Comparison of ENCODE assay signal across 8 cellular contexts in the genomic region with DNA sequence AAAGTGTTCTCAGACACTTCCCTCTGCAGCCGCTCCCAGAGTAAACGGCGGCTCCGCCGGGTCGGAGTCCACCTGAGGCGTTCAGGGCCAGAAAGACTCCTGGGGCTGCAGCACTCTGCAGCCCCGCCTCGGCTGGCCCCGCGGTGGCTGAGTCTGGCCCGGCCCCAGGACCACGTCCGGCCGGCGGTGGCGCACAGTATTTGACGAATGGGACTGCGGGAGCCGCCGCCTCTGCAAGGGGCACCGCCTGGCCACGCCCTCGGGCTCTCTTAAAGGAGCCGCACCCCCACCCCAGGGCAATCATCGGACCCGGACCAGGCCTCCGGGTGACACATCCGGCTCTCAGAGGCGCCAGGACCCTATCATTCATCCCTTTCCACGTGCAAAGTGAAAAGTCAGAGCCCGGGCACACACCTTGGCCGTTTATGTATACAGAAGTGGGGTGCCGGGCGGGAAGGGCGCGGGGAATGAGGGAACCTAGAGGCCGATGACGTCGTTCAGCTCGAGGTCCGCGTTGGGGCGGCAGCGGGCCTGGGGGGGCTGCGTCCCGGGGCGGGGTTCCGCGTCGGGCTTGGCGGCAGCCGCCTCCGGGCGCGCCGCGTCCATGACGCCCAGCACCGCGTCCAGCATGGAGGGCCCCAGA. TPM values are rescaled to one million over a fixed set of nuclear protein-coding genes. Genes with fewer than 3 reads are reported as not detected.
DNase-seq lines count a peak whose midpoint lies in the region; ATAC-seq, FAIRE-seq and TF ChIP-seq lines count a peak whose summit lies in the region.

No MANE protein-coding gene starts in this region.

- ATAC-seq in GM21786 (IDR thresholded peaks at IDR 0.05; ENCODE audit: unreplicated experiment) (peak; percentile 37), pancreas (peak; percentile 64 to 76 (median 66))
- peak; percentile 47 for ATAC-seq in activated naive CD8-positive, alpha-beta T cell treated with anti-CD3 and anti-CD28 coated beads, Interleukin-2, amount 10 ng/mL, durations not matched to agents 7 days and 5 days (ENCODE audit: low read depth)

- H3K27me3 Mint-ChIP-seq in activated naive CD8-positive, alpha-beta T cell treated with anti-CD3 and anti-CD28 coated beads, Interleukin-2, amount 10 ng/mL, durations not matched to agents 7 days and 5 days, result peaks cover 28% of the 10 kb centered on the region

- TF ChIP-seq EP300 in SK-N-SH (IDR thresholded peaks at IDR 0.05; ENCODE audit: borderline replicate concordance in 1 of 2, low read depth in 1 of 2, low read length in 1 of 2), result no peak
- TF ChIP-seq EP300 in transverse colon (IDR thresholded peaks at IDR 0.05; ENCODE audit: low read depth), result no peak

- H3K4me3 Mint-ChIP-seq in activated naive CD8-positive, alpha-beta T cell treated with anti-CD3 and anti-CD28 coated beads, Interleukin-2, amount 10 ng/mL, durations not matched to agents 7 days and 5 days, result peak overlapping the region; percentile 93

- H4K20me1 ChIP-seq in SK-N-SH (ENCODE audit: insufficient read depth), result peaks cover 10% of the 10 kb centered on the region

- no peaks in the 10 kb centered on the region for H3K9me3 Mint-ChIP-seq in activated naive CD8-positive, alpha-beta T cell treated with anti-CD3 and anti-CD28 coated beads, Interleukin-2, amount 10 ng/mL, durations not matched to agents 7 days and 5 days

- CTCF ChIA-PET in SK-N-SH (lab: Yijun Ruan, JAX), result interaction anchor here (0.6 to 1.7 kb wide), 3 partner anchors 13 to 33 kb away, joined by 3 to 5 read pairs (median 3); no protein-coding TSS in a partner anchor

- peaks cover 0 to 20% of the 10 kb centered on the region in 2 experiments for H3K36me3 ChIP-seq in SK-N-SH (replicated peaks in 1 of 2; ENCODE audit: control insufficient read depth in 1 of 2, insufficient read depth in 2 of 2, low read length in 1 of 2)
- peaks cover 7% of the 10 kb centered on the region for H3K36me3 ChIP-seq in cardiac muscle cell
- peaks cover 0 to 25% (median 13%) of the 10 kb centered on the region in 3 donors for H3K36me3 ChIP-seq in pancreas
- peaks cover 0 to 14% (median 3%) of the 10 kb centered on the region in 4 donors for H3K36me3 ChIP-seq in transverse colon

- peaks cover 7% of the 10 kb centered on the region for H3K36me3 Mint-ChIP-seq in activated naive CD8-positive, alpha-beta T cell treated with anti-CD3 and anti-CD28 coated beads, Interleukin-2, amount 10 ng/mL, durations not matched to agents 7 days and 5 days

- H3K9me3 ChIP-seq in SK-N-SH, result no peaks in the 10 kb centered on the region
- H3K9me3 ChIP-seq in cardiac muscle cell (ENCODE audit: low read depth), result no peaks in the 10 kb centered on the region
- H3K9me3 ChIP-seq in pancreas, result no peaks in the 10 kb centered on the region
- no peaks in the 10 kb centered on the region for H3K9me3 ChIP-seq in transverse colon

- H3K27me3 ChIP-seq in SK-N-SH (ENCODE audit: insufficient read depth), result no peaks in the 10 kb centered on the region
- peaks cover under 1% of the 10 kb centered on the region for H3K27me3 ChIP-seq in cardiac muscle cell
- H3K27me3 ChIP-seq in pancreas, result no peaks in the 10 kb centered on the region
- H3K27me3 ChIP-seq in transverse colon, result no peaks in the 10 kb centered on the region

- POLR2A ChIA-PET in SK-N-SH (lab: Yijun Ruan, JAX), result no interaction called here
- POLR2A ChIA-PET in activated naive CD8-positive, alpha-beta T cell treated with anti-CD3 and anti-CD28 coated beads, Interleukin-2, amount 10 ng/mL, durations not matched to agents 7 days and 5 days (lab: Charles Lee), result interaction anchor here (0.6 kb wide), 1 partner anchor 16 kb away, joined by 4 read pairs; a partner anchor contains a TSS

- H3K4me2 ChIP-seq in SK-N-SH, result peak overlapping the region; percentile 92

- H3K4me3 ChIP-seq in SK-N-SH (ENCODE audit: low read depth in 2 of 2, low read length in 1 of 2) (peak overlapping the region; percentile 63 to 77), cardiac muscle cell (peak overlapping the region; percentile 62), pancreas (peak overlapping the region; percentile 26 to 61 (median 56)), transverse colon (peak overlapping the region; percentile 26 to 72 (median 64))

- peak overlapping the region; percentile 89 for H3K27ac Mint-ChIP-seq in activated naive CD8-positive, alpha-beta T cell treated with anti-CD3 and anti-CD28 coated beads, Interleukin-2, amount 10 ng/mL, durations not matched to agents 7 days and 5 days

- peak; percentile 69 for TF ChIP-seq POLR2A in transverse colon (IDR thresholded peaks at IDR 0.05)

- H3K27ac ChIP-seq in SK-N-SH (ENCODE audit: low read depth in 2 of 2, low read length in 1 of 2), result peak overlapping the region; percentile 65 to 67
- peak overlapping the region; percentile 89 for H3K27ac ChIP-seq in cardiac muscle cell
- H3K27ac ChIP-seq in pancreas, result peak overlapping the region; percentile 97 to 99 (median 99)
- peak overlapping the region; percentile 96 to 99 (median 98) for H3K27ac ChIP-seq in transverse colon

- intact Hi-C loops in pancreas (cut with DNase I), result no loop called here
- intact Hi-C loops in transverse colon (cut with DNase I; ENCODE audit: low total_unique reads), result no loop called here

- H3K4me1 Mint-ChIP-seq in activated naive CD8-positive, alpha-beta T cell treated with anti-CD3 and anti-CD28 coated beads, Interleukin-2, amount 10 ng/mL, durations not matched to agents 7 days and 5 days, result peaks cover 12% of the 10 kb centered on the region

- DNase-seq in GDM1 (lab: John Stamatoyannopoulos, UW) (peak; percentile 62), KG1 (lab: John Stamatoyannopoulos, UW) (peak; percentile 82), SK-N-SH (peak; percentile 92), cardiac muscle cell (ENCODE audit: low read depth in 1 of 2, low spot score in 1 of 2) (peak; percentile 92 to 95), pancreas (peak; percentile 92 to 97 (median 95)), transverse colon (peak; percentile 95)
- DNase-seq in activated naive CD8-positive, alpha-beta T cell treated with anti-CD3 and anti-CD28 coated beads, Interleukin-2, amount 10 ng/mL, durations not matched to agents 7 days and 5 days, result peak; percentile 89

- TF ChIP-seq RAD21 in SK-N-SH (IDR thresholded peaks at IDR 0.05; ENCODE audit: low read length), result no peak

- peaks cover 24% of the 10 kb centered on the region for H3F3A ChIP-seq in SK-N-SH (replicated peaks; ENCODE audit: insufficient read depth)

- TF ChIP-seq CTCF in SK-N-SH (IDR thresholded peaks at IDR 0.05) (no peak), cardiac muscle cell (IDR thresholded peaks at IDR 0.05; ENCODE audit: low read depth, low read length) (no peak), pancreas (IDR thresholded peaks at IDR 0.05) (no peak), transverse colon (IDR thresholded peaks at IDR 0.05) (peak in 3 of 5 experiments; percentile 4 to 40 (median 36))

- WGBS in SK-N-SH (ENCODE audit: low lambda C conversion rate), result 3% methylated on average over 14 of the region's 61 CpGs
- WGBS in pancreas, 2 donors, result 5% methylated on average over 54 to 61 of the region's 61 CpGs
- WGBS in transverse colon (ENCODE audit: low coverage in 1 of 2), 2 donors, result 14% methylated on average over 45 of the region's 61 CpGs; no CpG with 5 or more reads in 1 of the 2 donors

- H3K9me2 ChIP-seq in SK-N-SH, result no peaks in the 10 kb centered on the region

- in situ Hi-C loops in transverse colon (cut with MboI; ENCODE audit: low pct_ligation_motif_present in 1 of 4, low pct_unique_long_range_greater_than_20kb in 1 of 4, low sequenced_read_pairs in 3 of 4), result no loop called here

- no peak for FAIRE-seq in pancreas (lab: Jason Lieb, UNC)

- H3K9ac ChIP-seq in SK-N-SH, result peak overlapping the region; percentile 67

- H2AFZ ChIP-seq in SK-N-SH (ENCODE audit: low read depth), result peak overlapping the region; percentile 86

- H3K4me1 ChIP-seq in SK-N-SH (ENCODE audit: control insufficient read depth in 1 of 2, insufficient read depth in 2 of 2, low read depth in 1 of 2, low read length in 1 of 2) (peaks cover 0 to 17% of the 10 kb centered on the region in 2 experiments; a peak in 1 of 4 replicates), cardiac muscle cell (ENCODE audit: low read depth) (no peaks in the 10 kb centered on the region), pancreas (peaks cover 27 to 55% (median 37%) of the 10 kb centered on the region in 3 donors), transverse colon (peaks cover 11 to 80% (median 53%) of the 10 kb centered on the region in 4 donors)

- no peaks in the 10 kb centered on the region for H3K79me2 ChIP-seq in SK-N-SH (ENCODE audit: insufficient read depth)

RNA-seq across cellular contexts. Expression of a gene that starts 1.2 kb away (rescaled TPM):
- polyA plus RNA-seq in SK-N-SH (2012; rRNA removed) (0.20 and 0.21 TPM in 2 replicates), cardiac muscle cell (0.77 TPM in 1 of 2 replicates, not detected in the other), pancreas (10 to 100 TPM in 1 of 2 donors, 1 to 10 TPM in 1; 4.2 to 12.1 TPM)
- polyA plus RNA-seq in SK-N-SH (2012; cell fraction: cytosol; rRNA removed), result 0.08 and 0.18 TPM in 2 replicates
- 0.22 and 0.26 TPM in 2 replicates for polyA plus RNA-seq in SK-N-SH (2012; cell fraction: nucleus; rRNA removed)
- 1 to 10 TPM; 6.2 to 7.0 TPM for total RNA-seq in activated naive CD8-positive, alpha-beta T cell treated with anti-CD3 and anti-CD28 coated beads, Interleukin-2, amount 10 ng/mL, durations not matched to agents 7 days and 5 days
- total RNA-seq in cardiac muscle cell (6.3 and 7.6 TPM in 2 replicates), pancreas (10 to 100 TPM in 5 of 6 donors, 1 to 10 TPM in 1; 8.6 to 23.4 (median 16.9) TPM), transverse colon (10 to 100 TPM in 3 of 4 donors, 1 to 10 TPM in 1; 1.1 to 16.5 (median 12.3) TPM)

RNA-seq across cellular contexts. Expression of a gene that starts 8.4 kb away (rescaled TPM):
- polyA plus RNA-seq in SK-N-SH (2012; rRNA removed) (10.8 and 13.5 TPM in 2 replicates), cardiac muscle cell (28.2 and 42.4 TPM in 2 replicates), pancreas (10 to 100 TPM in 1 of 2 donors, 1 to 10 TPM in 1; 7.5 to 15.1 TPM)
- polyA plus RNA-seq in SK-N-SH (2012; cell fraction: cytosol; rRNA removed), result 7.7 and 10.3 TPM in 2 replicates
- polyA plus RNA-seq in SK-N-SH (2012; cell fraction: nucleus; rRNA removed), result 6.2 and 17.8 TPM in 2 replicates
- not detected for total RNA-seq in activated naive CD8-positive, alpha-beta T cell treated with anti-CD3 and anti-CD28 coated beads, Interleukin-2, amount 10 ng/mL, durations not matched to agents 7 days and 5 days
- total RNA-seq in cardiac muscle cell (24.6 and 46.6 TPM in 2 replicates), pancreas (10 to 100 TPM in 4 of 6 donors, 1 to 10 TPM in 2; 8.2 to 48.0 (median 20.4) TPM), transverse colon (100 to 1,000 TPM; 210 to 231 (median 214) TPM)

RNA-seq across cellular contexts. Expression of a gene that starts 15.7 kb away (rescaled TPM):
- polyA plus RNA-seq in SK-N-SH (2012; rRNA removed), result 84.0 and 89.1 TPM in 2 replicates
- 7.9 and 9.7 TPM in 2 replicates for polyA plus RNA-seq in SK-N-SH (2012; cell fraction: cytosol; rRNA removed)
- polyA plus RNA-seq in SK-N-SH (2012; cell fraction: nucleus; rRNA removed), result 983 and 1,066 TPM in 2 replicates
- total RNA-seq in activated naive CD8-positive, alpha-beta T cell treated with anti-CD3 and anti-CD28 coated beads, Interleukin-2, amount 10 ng/mL, durations not matched to agents 7 days and 5 days, result 100 to 1,000 TPM; 338 to 359 TPM
- total RNA-seq in cardiac muscle cell, result 66.2 and 171 TPM in 2 replicates
- polyA plus RNA-seq in cardiac muscle cell, result 78.4 and 92.8 TPM in 2 replicates
- 100 to 1,000 TPM in 4 of 6 donors, 10 to 100 TPM in 2; 64.8 to 173 (median 129) TPM for total RNA-seq in pancreas
- 100 to 1,000 TPM; 313 to 657 TPM for polyA plus RNA-seq in pancreas
- 1,000 to 10,000 TPM in 1 of 4 donors, 100 to 1,000 TPM in 3; 194 to 1,037 (median 566) TPM for total RNA-seq in transverse colon

RNA-seq across cellular contexts. Expression of a gene that starts 37.9 kb away (rescaled TPM):
- polyA plus RNA-seq in SK-N-SH (2012; rRNA removed) (not detected in 2 replicates), cardiac muscle cell (not detected in 2 replicates), pancreas (not detected)
- not detected in 2 replicates for polyA plus RNA-seq in SK-N-SH (2012; cell fraction: cytosol; rRNA removed)
- not detected in 2 replicates for polyA plus RNA-seq in SK-N-SH (2012; cell fraction: nucleus; rRNA removed)
- under 1 TPM in 1 of 2 experiments, not detected in 1; 0.62 TPM for total RNA-seq in activated naive CD8-positive, alpha-beta T cell treated with anti-CD3 and anti-CD28 coated beads, Interleukin-2, amount 10 ng/mL, durations not matched to agents 7 days and 5 days
- total RNA-seq in cardiac muscle cell (not detected in 2 replicates), pancreas (not detected), transverse colon (1 to 10 TPM in 1 of 4 donors, not detected in 3; 3.2 TPM)

RNA-seq across cellular contexts. Expression of a gene that starts 49.5 kb away (rescaled TPM):
- polyA plus RNA-seq in SK-N-SH (2012; rRNA removed) (0.05 and 0.21 TPM in 2 replicates), cardiac muscle cell (1.1 TPM in 2 replicates), pancreas (10 to 100 TPM; 40.0 to 78.0 TPM)
- 0.06 TPM in 1 of 2 replicates, not detected in the other for polyA plus RNA-seq in SK-N-SH (2012; cell fraction: cytosol; rRNA removed)
- 0.10 and 0.28 TPM in 2 replicates for polyA plus RNA-seq in SK-N-SH (2012; cell fraction: nucleus; rRNA removed)
- 1 to 10 TPM; 1.1 to 1.9 TPM for total RNA-seq in activated naive CD8-positive, alpha-beta T cell treated with anti-CD3 and anti-CD28 coated beads, Interleukin-2, amount 10 ng/mL, durations not matched to agents 7 days and 5 days
- total RNA-seq in cardiac muscle cell (2.6 TPM in 1 of 2 replicates, not detected in the other), pancreas (10 to 100 TPM; 20.8 to 38.1 (median 24.6) TPM), transverse colon (1 to 10 TPM; 1.1 to 7.5 (median 3.0) TPM)

Comparison
In these comparisons a context has a peak if more than half of its experiments do, and no peak if none do; other contexts are left out.
1. Peak in every context shown above with its lines: DNase-seq, ATAC-seq, H3K4me3 ChIP-seq and H3K27ac ChIP-seq.
2. CTCF ChIP-seq: peak in transverse colon (3 of 5); none in SK-N-SH (single experiment), cardiac muscle cell (single experiment) and pancreas (0 of 4).
3. RNA of a gene that starts 8.4 kb away (total RNA-seq): 210 to 231 TPM in transverse colon, 24.6 to 46.6 TPM in cardiac muscle cell and 8.2 to 48.0 TPM in pancreas; not detected in activated naive CD8-positive, alpha-beta T cell treated with anti-CD3 and anti-CD28 coated beads, Interleukin-2, amount 10 ng/mL, durations not matched to agents 7 days and 5 days; every median in the first group is over 4 times any median in the second.